ENCODE assay signal across 13 cellular contexts in genomic region chr12:77553976-77554619, GRCh38.
A peak's percentile ranks its signal among the peaks of the same experiment; 100 is the strongest.
DNase-seq lines count a peak whose midpoint lies in the region; ATAC-seq and TF ChIP-seq lines count a peak whose summit lies in the region.
"Had no signal": no experiment of that assay in that cellular context is flagged by ENCODE, and none has a peak within 500 bp of the region (broad histone marks: within the 10 kb centered on the region; RNA-seq: fewer than 3 reads in every experiment).

No MANE protein-coding gene starts in this region.

- no peak overlapping the region for H3K4me3 Mint-ChIP-seq in activated T-helper 1 cell treated with anti-CD3 and anti-CD28 coated beads, Interleukin-12 subunit alpha, Interleukin-12 subunit beta, Interleukin-2, Interleukin-4 antibody, amounts not matched to agents 30 ng/mL and 10 ng/mL and 1 ng/mL, durations not matched to agents 14 hours and 24 hours and 36 hours
- H3K4me3 Mint-ChIP-seq: nephron progenitor cell had no signal

- CTCF ChIA-PET in RWPE1 (lab: Yijun Ruan, JAX): no interaction called here

- no peaks in the 10 kb centered on the region for H3K4me1 ChIP-seq in heart right ventricle
- H3K4me1 ChIP-seq: BLaER1 treated with 17β-estradiol and CSF1 and Interleukin-3, amounts not matched to agents 10 nM and 100 nM had no signal

- H3K36me3 Mint-ChIP-seq in activated T-helper 1 cell treated with anti-CD3 and anti-CD28 coated beads, Interleukin-12 subunit alpha, Interleukin-12 subunit beta, Interleukin-2, Interleukin-4 antibody, amounts not matched to agents 30 ng/mL and 10 ng/mL and 1 ng/mL, durations not matched to agents 14 hours and 24 hours and 36 hours (ENCODE audit: low read depth): no peaks in the 10 kb centered on the region

- no peak for TF ChIP-seq POLR2A in GM18505 (IDR thresholded peaks at IDR 0.05; ENCODE audit: borderline replicate concordance, extremely low read depth, insufficient read depth, insufficient read length)

- 96 to 98% methylated on average over 1 of the region's 1 CpG for WGBS in heart right ventricle, 2 donors

- no peak overlapping the region for H3K27ac ChIP-seq in RWPE1
- no peak overlapping the region for H3K27ac ChIP-seq in heart right ventricle
- H3K27ac ChIP-seq: BLaER1 treated with 17β-estradiol and CSF1 and Interleukin-3, amounts not matched to agents 10 nM and 100 nM; skin epidermis had no signal

- no peaks in the 10 kb centered on the region for H3K4me1 Mint-ChIP-seq in activated T-helper 1 cell treated with anti-CD3 and anti-CD28 coated beads, Interleukin-12 subunit alpha, Interleukin-12 subunit beta, Interleukin-2, Interleukin-4 antibody, amounts not matched to agents 30 ng/mL and 10 ng/mL and 1 ng/mL, durations not matched to agents 14 hours and 24 hours and 36 hours (ENCODE audit: low read depth)
- H3K4me1 Mint-ChIP-seq: nephron progenitor cell had no signal

- ATAC-seq in GM18505 (IDR thresholded peaks at IDR 0.05; ENCODE audit: unreplicated experiment): peak; percentile 99
- peak; percentile 99 for ATAC-seq in GM19455 (IDR thresholded peaks at IDR 0.05; ENCODE audit: unreplicated experiment)
- peak; percentile 99 for ATAC-seq in HG02852 (IDR thresholded peaks at IDR 0.05; ENCODE audit: unreplicated experiment)
- peak; percentile 100 for ATAC-seq in HG03460 (IDR thresholded peaks at IDR 0.05; ENCODE audit: unreplicated experiment)
- no peak for ATAC-seq in heart right ventricle

- H3K27me3 ChIP-seq in heart right ventricle: no peaks in the 10 kb centered on the region
- H3K27me3 ChIP-seq: BLaER1 treated with 17β-estradiol and CSF1 and Interleukin-3, amounts not matched to agents 10 nM and 100 nM had no signal

- no peak overlapping the region for H3K4me3 ChIP-seq in heart right ventricle
- H3K4me3 ChIP-seq: BLaER1 treated with 17β-estradiol and CSF1 and Interleukin-3, amounts not matched to agents 10 nM and 100 nM; skin epidermis had no signal

- DNase-seq in HUDEP-2 (lab: John Stamatoyannopoulos, UW; ENCODE audit: unreplicated experiment in 76 of 76) (no peak), RWPE1 (ENCODE audit: low spot score) (no peak), heart right ventricle (no peak)
- no peak for DNase-seq in activated T-helper 1 cell treated with anti-CD3 and anti-CD28 coated beads, Interleukin-12 subunit alpha, Interleukin-12 subunit beta, Interleukin-2, Interleukin-4 antibody, amounts not matched to agents 30 ng/mL and 10 ng/mL and 1 ng/mL, durations not matched to agents 14 hours and 24 hours and 36 hours (ENCODE audit: low spot score)
- DNase-seq: activated naive CD4-positive, alpha-beta T cell treated with anti-CD3 and anti-CD28 coated beads, Interleukin-2, amount 50 U/mL, for 16 hours; nephron progenitor cell; NK-92 treated with Interleukin-12 subunit alpha and Interleukin-12 subunit beta, amount 100 ng/mL, for 24 hours had no signal

- TF ChIP-seq CTCF in RWPE1 (conservative IDR thresholded peaks at IDR 0.05; ENCODE audit: low read depth) (no peak), heart right ventricle (IDR thresholded peaks at IDR 0.05) (no peak)

- no peak overlapping the region for H3K27ac Mint-ChIP-seq in activated T-helper 1 cell treated with anti-CD3 and anti-CD28 coated beads, Interleukin-12 subunit alpha, Interleukin-12 subunit beta, Interleukin-2, Interleukin-4 antibody, amounts not matched to agents 30 ng/mL and 10 ng/mL and 1 ng/mL, durations not matched to agents 14 hours and 24 hours and 36 hours
- H3K27ac Mint-ChIP-seq: nephron progenitor cell had no signal

- intact Hi-C loops in activated T-helper 1 cell treated with anti-CD3 and anti-CD28 coated beads, Interleukin-12 subunit alpha, Interleukin-12 subunit beta, Interleukin-2, Interleukin-4 antibody, amounts not matched to agents 30 ng/mL and 10 ng/mL and 1 ng/mL, durations not matched to agents 14 hours and 24 hours and 36 hours (cut with micrococcal nuclease): no loop called here
- intact Hi-C loops in heart right ventricle (cut with DNase I): no loop called here

- H3K36me3 ChIP-seq in heart right ventricle: no peaks in the 10 kb centered on the region
- H3K36me3 ChIP-seq: BLaER1 treated with 17β-estradiol and CSF1 and Interleukin-3, amounts not matched to agents 10 nM and 100 nM had no signal

- no peaks in the 10 kb centered on the region for H3K9me3 ChIP-seq in heart right ventricle
- H3K9me3 ChIP-seq: BLaER1 treated with 17β-estradiol and CSF1 and Interleukin-3, amounts not matched to agents 10 nM and 100 nM had no signal

- POLR2A ChIA-PET in RWPE1 (lab: Yijun Ruan, JAX; ENCODE audit: low non-redundant PET): no interaction called here

- H3K27me3 Mint-ChIP-seq in activated T-helper 1 cell treated with anti-CD3 and anti-CD28 coated beads, Interleukin-12 subunit alpha, Interleukin-12 subunit beta, Interleukin-2, Interleukin-4 antibody, amounts not matched to agents 30 ng/mL and 10 ng/mL and 1 ng/mL, durations not matched to agents 14 hours and 24 hours and 36 hours (ENCODE audit: insufficient read depth): no peaks in the 10 kb centered on the region

- H3K9me3 Mint-ChIP-seq in activated T-helper 1 cell treated with anti-CD3 and anti-CD28 coated beads, Interleukin-12 subunit alpha, Interleukin-12 subunit beta, Interleukin-2, Interleukin-4 antibody, amounts not matched to agents 30 ng/mL and 10 ng/mL and 1 ng/mL, durations not matched to agents 14 hours and 24 hours and 36 hours: no peaks in the 10 kb centered on the region
- H3K9me3 Mint-ChIP-seq: nephron progenitor cell had no signal

Comparison
In these comparisons a context has a peak if more than half of its experiments do, and no peak if none do; other contexts are left out.
1. ATAC-seq: peak in GM18505 (single experiment), GM19455 (single experiment), HG02852 (single experiment) and HG03460 (single experiment); none in heart right ventricle (0 of 8).